1 cellular context compared by ENCODE assay signal in the genomic region with DNA sequence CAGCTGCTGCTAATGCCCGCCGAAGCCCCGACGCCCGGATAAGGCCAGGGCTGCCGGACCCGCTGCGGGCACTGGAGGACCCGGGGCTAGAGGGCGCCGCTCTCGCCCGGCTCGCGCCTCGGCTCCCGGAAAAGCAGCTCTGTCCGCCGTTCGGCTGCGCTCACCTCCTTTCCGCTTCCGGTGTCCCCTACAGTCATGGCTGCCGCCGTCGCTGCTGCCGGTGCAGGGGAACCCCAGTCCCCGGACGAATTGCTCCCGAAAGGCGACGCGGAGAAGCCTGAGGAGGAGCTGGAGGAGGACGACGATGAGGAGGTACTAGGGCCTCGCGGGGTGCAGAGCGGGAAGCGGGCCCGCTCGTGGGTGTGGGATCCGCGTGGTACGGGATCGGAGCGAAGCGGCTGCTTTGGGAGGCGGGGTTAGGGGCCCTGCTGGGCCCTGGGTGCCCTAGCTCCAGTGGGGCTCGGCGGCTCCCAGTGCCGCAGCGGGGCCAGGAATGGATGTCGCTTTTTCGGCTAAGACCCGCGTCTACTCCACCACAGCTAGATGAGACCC.
TF ChIP-seq lines count a peak whose summit lies in the region.

Gene TOMM22 (plus strand): TSS at position 174 of the 552 bp plus-strand sequence. CDS start 22 bp downstream, at position 196.

TF ChIP-seq in K562, 482 proteins besides CTCF, POLR2A, EP300 and RAD21 (continued from another document and continues in another):
- peak; percentile 34; the same call in 1 of the 2 replicates for TF ChIP-seq ZNF592 (IDR thresholded peaks at IDR 0.05)
- TF ChIP-seq, protein P1, sequence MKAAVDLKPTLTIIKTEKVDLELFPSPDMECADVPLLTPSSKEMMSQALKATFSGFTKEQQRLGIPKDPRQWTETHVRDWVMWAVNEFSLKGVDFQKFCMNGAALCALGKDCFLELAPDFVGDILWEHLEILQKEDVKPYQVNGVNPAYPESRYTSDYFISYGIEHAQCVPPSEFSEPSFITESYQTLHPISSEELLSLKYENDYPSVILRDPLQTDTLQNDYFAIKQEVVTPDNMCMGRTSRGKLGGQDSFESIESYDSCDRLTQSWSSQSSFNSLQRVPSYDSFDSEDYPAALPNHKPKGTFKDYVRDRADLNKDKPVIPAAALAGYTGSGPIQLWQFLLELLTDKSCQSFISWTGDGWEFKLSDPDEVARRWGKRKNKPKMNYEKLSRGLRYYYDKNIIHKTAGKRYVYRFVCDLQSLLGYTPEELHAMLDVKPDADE (conservative IDR thresholded peaks at IDR 0.05; ENCODE audit: control insufficient read depth, low read depth, low read length): peak; percentile 49
- TF ChIP-seq, protein P2, sequence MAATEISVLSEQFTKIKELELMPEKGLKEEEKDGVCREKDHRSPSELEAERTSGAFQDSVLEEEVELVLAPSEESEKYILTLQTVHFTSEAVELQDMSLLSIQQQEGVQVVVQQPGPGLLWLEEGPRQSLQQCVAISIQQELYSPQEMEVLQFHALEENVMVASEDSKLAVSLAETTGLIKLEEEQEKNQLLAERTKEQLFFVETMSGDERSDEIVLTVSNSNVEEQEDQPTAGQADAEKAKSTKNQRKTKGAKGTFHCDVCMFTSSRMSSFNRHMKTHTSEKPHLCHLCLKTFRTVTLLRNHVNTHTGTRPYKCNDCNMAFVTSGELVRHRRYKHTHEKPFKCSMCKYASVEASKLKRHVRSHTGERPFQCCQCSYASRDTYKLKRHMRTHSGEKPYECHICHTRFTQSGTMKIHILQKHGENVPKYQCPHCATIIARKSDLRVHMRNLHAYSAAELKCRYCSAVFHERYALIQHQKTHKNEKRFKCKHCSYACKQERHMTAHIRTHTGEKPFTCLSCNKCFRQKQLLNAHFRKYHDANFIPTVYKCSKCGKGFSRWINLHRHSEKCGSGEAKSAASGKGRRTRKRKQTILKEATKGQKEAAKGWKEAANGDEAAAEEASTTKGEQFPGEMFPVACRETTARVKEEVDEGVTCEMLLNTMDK (IDR thresholded peaks at IDR 0.05; ENCODE audit: borderline replicate concordance, insufficient read depth, low read depth, low read length, poor library complexity, severe bottlenecking): peak; percentile 87
- peak; percentile 77 for TF ChIP-seq POLR2B (IDR thresholded peaks at IDR 0.05; ENCODE audit: low read depth, partially characterized antibody)
- TF ChIP-seq SOX6 (IDR thresholded peaks at IDR 0.05): peak; percentile 63
- TF ChIP-seq NCOR1 (IDR thresholded peaks at IDR 0.05): peak; percentile 36
- 0 out of 4 replicates have a peak, but pooled peaks of 1 of the 2 experiments have one; percentile 22 for TF ChIP-seq UBTF (IDR thresholded peaks at IDR 0.05; ENCODE audit: borderline replicate concordance in 1 of 2, low read depth in 2 of 2, low read length in 2 of 2)
- TF ChIP-seq KLF16 (IDR thresholded peaks at IDR 0.05): no peak
- no peak for TF ChIP-seq CSDE1 (IDR thresholded peaks at IDR 0.05)
- TF ChIP-seq ZNF140 (CRISPR knock-in tag; IDR thresholded peaks at IDR 0.05): no peak
- peak; percentile 43; the same call in 1 of the 2 replicates for TF ChIP-seq POLR2H (tag; IDR thresholded peaks at IDR 0.05; ENCODE audit: low read depth)
- TF ChIP-seq NFE2 (IDR thresholded peaks at IDR 0.05; ENCODE audit: low read depth): no peak
- TF ChIP-seq ZHX1 (conservative IDR thresholded peaks at IDR 0.05; ENCODE audit: low read length): no peak
- TF ChIP-seq BRCA1 (IDR thresholded peaks at IDR 0.05): no peak
- no peak for TF ChIP-seq BRCA1 (CRISPR knock-in tag; IDR thresholded peaks at IDR 0.05)
- peak; percentile 41 for TF ChIP-seq HNRNPLL (IDR thresholded peaks at IDR 0.05; ENCODE audit: low read depth, low read length, poor library complexity, severe bottlenecking)
- TF ChIP-seq ZNF324 (CRISPR knock-in tag; IDR thresholded peaks at IDR 0.05): no peak
- no peak for TF ChIP-seq ZKSCAN8 (CRISPR knock-in tag; IDR thresholded peaks at IDR 0.05)
- TF ChIP-seq ZNF3 (CRISPR knock-in tag; IDR thresholded peaks at IDR 0.05): no peak
- no peak for TF ChIP-seq NCOA4 (IDR thresholded peaks at IDR 0.05; ENCODE audit: partially characterized antibody)
- TF ChIP-seq HMGN3 (IDR thresholded peaks at IDR 0.05; ENCODE audit: borderline replicate concordance, extremely low read depth, insufficient read length, low read depth, low read length): peak; percentile 77
- peak; percentile 89 for TF ChIP-seq SAP30 (IDR thresholded peaks at IDR 0.05; ENCODE audit: borderline replicate concordance, insufficient read depth, low read depth, low read length, poor library complexity, severe bottlenecking)
- peak; percentile 88; the same call in 1 of the 2 replicates for TF ChIP-seq TCF7 (IDR thresholded peaks at IDR 0.05; ENCODE audit: borderline replicate concordance)
- TF ChIP-seq KLF10 (CRISPR knock-in tag; IDR thresholded peaks at IDR 0.05): no peak
- peak; percentile 81 for TF ChIP-seq DIDO1 (tag; IDR thresholded peaks at IDR 0.05; ENCODE audit: low read depth)
- no peak for TF ChIP-seq ZNF785 (CRISPR knock-in tag; IDR thresholded peaks at IDR 0.05)
- TF ChIP-seq MITF (IDR thresholded peaks at IDR 0.05): no peak
- TF ChIP-seq KLF13 (tag; IDR thresholded peaks at IDR 0.05; ENCODE audit: borderline replicate concordance, low read depth): peak; percentile 57; the same call in 1 of the 2 replicates
- TF ChIP-seq CEBPZ (IDR thresholded peaks at IDR 0.05; ENCODE audit: borderline replicate concordance, low read depth, low read length): no peak
- TF ChIP-seq BACH1 (tag; IDR thresholded peaks at IDR 0.05): no peak
- no peak for TF ChIP-seq SMARCC2 (IDR thresholded peaks at IDR 0.05; ENCODE audit: low read depth)
- peak; percentile 32; the same call in 1 of the 2 replicates for TF ChIP-seq RNF2 (IDR thresholded peaks at IDR 0.05)
- TF ChIP-seq MECOM (CRISPR knock-in tag; IDR thresholded peaks at IDR 0.05): no peak
- TF ChIP-seq EP400 (IDR thresholded peaks at IDR 0.05): peak; percentile 93
- no peak for TF ChIP-seq ZNF583 (CRISPR knock-in tag; IDR thresholded peaks at IDR 0.05)
